1 cellular context compared by ENCODE assay signal in the genomic region with DNA sequence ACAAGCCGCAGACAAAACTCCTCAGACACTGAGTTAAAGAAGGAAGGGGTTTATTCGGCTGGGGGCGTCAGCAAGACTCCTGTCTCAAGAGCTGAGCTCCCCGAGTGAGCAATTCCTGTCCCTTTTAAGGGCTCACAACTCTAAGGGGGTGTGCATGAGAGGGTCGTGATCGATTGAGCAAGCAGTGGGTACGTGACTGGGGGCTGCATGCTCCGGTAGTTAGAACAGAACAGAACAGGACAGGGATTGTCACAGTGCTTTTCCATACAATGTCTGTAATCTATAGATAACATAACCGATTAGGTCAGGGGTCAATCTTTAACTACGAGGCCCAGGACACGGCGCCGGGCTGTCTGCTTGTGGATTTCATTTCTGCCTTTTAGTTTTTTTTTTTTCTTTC.
TF ChIP-seq lines count a peak whose summit lies in the region.
"Not testable (repeated sequence)": the region's sequence is repeated elsewhere in the genome, so short reads cannot be mapped to it uniquely, and the experiment has no call there.

No MANE protein-coding gene starts in this region.

TF ChIP-seq in HepG2, 621 proteins besides CTCF, POLR2A, EP300 and RAD21 (continues in another document):
- TF ChIP-seq, protein P1, sequence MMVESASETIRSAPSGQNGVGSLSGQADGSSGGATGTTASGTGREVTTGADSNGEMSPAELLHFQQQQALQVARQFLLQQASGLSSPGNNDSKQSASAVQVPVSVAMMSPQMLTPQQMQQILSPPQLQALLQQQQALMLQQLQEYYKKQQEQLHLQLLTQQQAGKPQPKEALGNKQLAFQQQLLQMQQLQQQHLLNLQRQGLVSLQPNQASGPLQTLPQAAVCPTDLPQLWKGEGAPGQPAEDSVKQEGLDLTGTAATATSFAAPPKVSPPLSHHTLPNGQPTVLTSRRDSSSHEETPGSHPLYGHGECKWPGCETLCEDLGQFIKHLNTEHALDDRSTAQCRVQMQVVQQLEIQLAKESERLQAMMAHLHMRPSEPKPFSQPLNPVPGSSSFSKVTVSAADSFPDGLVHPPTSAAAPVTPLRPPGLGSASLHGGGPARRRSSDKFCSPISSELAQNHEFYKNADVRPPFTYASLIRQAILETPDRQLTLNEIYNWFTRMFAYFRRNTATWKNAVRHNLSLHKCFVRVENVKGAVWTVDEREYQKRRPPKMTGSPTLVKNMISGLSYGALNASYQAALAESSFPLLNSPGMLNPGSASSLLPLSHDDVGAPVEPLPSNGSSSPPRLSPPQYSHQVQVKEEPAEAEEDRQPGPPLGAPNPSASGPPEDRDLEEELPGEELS (CRISPR knock-in tag; IDR thresholded peaks at IDR 0.05) = peak; percentile 72
- TF ChIP-seq, protein P2, sequence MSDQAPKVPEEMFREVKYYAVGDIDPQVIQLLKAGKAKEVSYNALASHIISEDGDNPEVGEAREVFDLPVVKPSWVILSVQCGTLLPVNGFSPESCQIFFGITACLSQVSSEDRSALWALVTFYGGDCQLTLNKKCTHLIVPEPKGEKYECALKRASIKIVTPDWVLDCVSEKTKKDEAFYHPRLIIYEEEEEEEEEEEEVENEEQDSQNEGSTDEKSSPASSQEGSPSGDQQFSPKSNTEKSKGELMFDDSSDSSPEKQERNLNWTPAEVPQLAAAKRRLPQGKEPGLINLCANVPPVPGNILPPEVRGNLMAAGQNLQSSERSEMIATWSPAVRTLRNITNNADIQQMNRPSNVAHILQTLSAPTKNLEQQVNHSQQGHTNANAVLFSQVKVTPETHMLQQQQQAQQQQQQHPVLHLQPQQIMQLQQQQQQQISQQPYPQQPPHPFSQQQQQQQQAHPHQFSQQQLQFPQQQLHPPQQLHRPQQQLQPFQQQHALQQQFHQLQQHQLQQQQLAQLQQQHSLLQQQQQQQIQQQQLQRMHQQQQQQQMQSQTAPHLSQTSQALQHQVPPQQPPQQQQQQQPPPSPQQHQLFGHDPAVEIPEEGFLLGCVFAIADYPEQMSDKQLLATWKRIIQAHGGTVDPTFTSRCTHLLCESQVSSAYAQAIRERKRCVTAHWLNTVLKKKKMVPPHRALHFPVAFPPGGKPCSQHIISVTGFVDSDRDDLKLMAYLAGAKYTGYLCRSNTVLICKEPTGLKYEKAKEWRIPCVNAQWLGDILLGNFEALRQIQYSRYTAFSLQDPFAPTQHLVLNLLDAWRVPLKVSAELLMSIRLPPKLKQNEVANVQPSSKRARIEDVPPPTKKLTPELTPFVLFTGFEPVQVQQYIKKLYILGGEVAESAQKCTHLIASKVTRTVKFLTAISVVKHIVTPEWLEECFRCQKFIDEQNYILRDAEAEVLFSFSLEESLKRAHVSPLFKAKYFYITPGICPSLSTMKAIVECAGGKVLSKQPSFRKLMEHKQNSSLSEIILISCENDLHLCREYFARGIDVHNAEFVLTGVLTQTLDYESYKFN (CRISPR knock-in tag; conservative IDR thresholded peaks at IDR 0.05) = peak; percentile 78
- TF ChIP-seq MYC (CRISPR knock-in tag; IDR thresholded peaks at IDR 0.05; ENCODE audit: borderline replicate concordance) (peak; percentile 27; the same call in 1 of the 2 replicates), ZNF746 (CRISPR knock-in tag; IDR thresholded peaks at IDR 0.05) (peak; percentile 66; the same call in 1 of the 2 replicates), ZBTB7B (CRISPR knock-in tag; IDR thresholded peaks at IDR 0.05) (peak; percentile 90), PPARG (CRISPR knock-in tag; conservative IDR thresholded peaks at IDR 0.05) (0 out of 2 replicates have a peak, but pooled peaks have one; percentile 34), MED1 (CRISPR knock-in tag; IDR thresholded peaks at IDR 0.05) (peak; percentile 84), ZBTB7A (CRISPR knock-in tag; IDR thresholded peaks at IDR 0.05) (peak; percentile 89), ZNF614 (CRISPR knock-in tag; IDR thresholded peaks at IDR 0.05; ENCODE audit: borderline replicate concordance) (0 out of 2 replicates have a peak, but pooled peaks have one; percentile 50), SAP130 (CRISPR knock-in tag; IDR thresholded peaks at IDR 0.05; ENCODE audit: low read depth) (0 out of 2 replicates have a peak, but pooled peaks have one; percentile 26), JUNB (CRISPR knock-in tag; IDR thresholded peaks at IDR 0.05; ENCODE audit: borderline replicate concordance) (peak; percentile 53; the same call in 1 of the 2 replicates), HDAC2 (CRISPR knock-in tag; IDR thresholded peaks at IDR 0.05) (peak; percentile 34; the same call in 1 of the 2 replicates), RXRB (CRISPR knock-in tag; IDR thresholded peaks at IDR 0.05; ENCODE audit: borderline replicate concordance) (peak; percentile 54; the same call in 1 of the 2 replicates), SALL1 (CRISPR knock-in tag; IDR thresholded peaks at IDR 0.05) (peak; percentile 69), ZFP90 (CRISPR knock-in tag; IDR thresholded peaks at IDR 0.05; ENCODE audit: borderline replicate concordance) (0 out of 2 replicates have a peak, but pooled peaks have one; percentile 66), ONECUT2 (CRISPR knock-in tag; IDR thresholded peaks at IDR 0.05) (peak; percentile 37; the same call in 1 of the 2 replicates), NR2F6 (IDR thresholded peaks at IDR 0.05) (peak; percentile 65; the same call in 1 of the 2 replicates), NR2F6 (CRISPR knock-in tag; IDR thresholded peaks at IDR 0.05) (peak; percentile 69; the same call in 1 of the 2 replicates), TBX2 (CRISPR knock-in tag; IDR thresholded peaks at IDR 0.05; ENCODE audit: borderline replicate concordance) (0 out of 2 replicates have a peak, but pooled peaks have one; percentile 29), SOX5 (CRISPR knock-in tag; IDR thresholded peaks at IDR 0.05; ENCODE audit: borderline replicate concordance) (peak; percentile 55; the same call in 1 of the 2 replicates), NONO (CRISPR knock-in tag; conservative IDR thresholded peaks at IDR 0.05) (peak; percentile 67)
- TF ChIP-seq, protein P3, sequence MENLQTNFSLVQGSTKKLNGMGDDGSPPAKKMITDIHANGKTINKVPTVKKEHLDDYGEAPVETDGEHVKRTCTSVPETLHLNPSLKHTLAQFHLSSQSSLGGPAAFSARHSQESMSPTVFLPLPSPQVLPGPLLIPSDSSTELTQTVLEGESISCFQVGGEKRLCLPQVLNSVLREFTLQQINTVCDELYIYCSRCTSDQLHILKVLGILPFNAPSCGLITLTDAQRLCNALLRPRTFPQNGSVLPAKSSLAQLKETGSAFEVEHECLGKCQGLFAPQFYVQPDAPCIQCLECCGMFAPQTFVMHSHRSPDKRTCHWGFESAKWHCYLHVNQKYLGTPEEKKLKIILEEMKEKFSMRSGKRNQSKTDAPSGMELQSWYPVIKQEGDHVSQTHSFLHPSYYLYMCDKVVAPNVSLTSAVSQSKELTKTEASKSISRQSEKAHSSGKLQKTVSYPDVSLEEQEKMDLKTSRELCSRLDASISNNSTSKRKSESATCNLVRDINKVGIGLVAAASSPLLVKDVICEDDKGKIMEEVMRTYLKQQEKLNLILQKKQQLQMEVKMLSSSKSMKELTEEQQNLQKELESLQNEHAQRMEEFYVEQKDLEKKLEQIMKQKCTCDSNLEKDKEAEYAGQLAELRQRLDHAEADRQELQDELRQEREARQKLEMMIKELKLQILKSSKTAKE (CRISPR knock-in tag; IDR thresholded peaks at IDR 0.05; ENCODE audit: borderline replicate concordance) = peak; percentile 54; the same call in 1 of the 2 replicates
- TF ChIP-seq, protein P4, sequence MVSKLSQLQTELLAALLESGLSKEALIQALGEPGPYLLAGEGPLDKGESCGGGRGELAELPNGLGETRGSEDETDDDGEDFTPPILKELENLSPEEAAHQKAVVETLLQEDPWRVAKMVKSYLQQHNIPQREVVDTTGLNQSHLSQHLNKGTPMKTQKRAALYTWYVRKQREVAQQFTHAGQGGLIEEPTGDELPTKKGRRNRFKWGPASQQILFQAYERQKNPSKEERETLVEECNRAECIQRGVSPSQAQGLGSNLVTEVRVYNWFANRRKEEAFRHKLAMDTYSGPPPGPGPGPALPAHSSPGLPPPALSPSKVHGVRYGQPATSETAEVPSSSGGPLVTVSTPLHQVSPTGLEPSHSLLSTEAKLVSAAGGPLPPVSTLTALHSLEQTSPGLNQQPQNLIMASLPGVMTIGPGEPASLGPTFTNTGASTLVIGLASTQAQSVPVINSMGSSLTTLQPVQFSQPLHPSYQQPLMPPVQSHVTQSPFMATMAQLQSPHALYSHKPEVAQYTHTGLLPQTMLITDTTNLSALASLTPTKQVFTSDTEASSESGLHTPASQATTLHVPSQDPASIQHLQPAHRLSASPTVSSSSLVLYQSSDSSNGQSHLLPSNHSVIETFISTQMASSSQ (IDR thresholded peaks at IDR 0.05; ENCODE audit: low read depth) = peak; percentile 52
- TF ChIP-seq, protein P4 (CRISPR knock-in tag; IDR thresholded peaks at IDR 0.05; ENCODE audit: borderline replicate concordance) = peak; percentile 44; the same call in 1 of the 2 replicates
- TF ChIP-seq, protein P5, sequence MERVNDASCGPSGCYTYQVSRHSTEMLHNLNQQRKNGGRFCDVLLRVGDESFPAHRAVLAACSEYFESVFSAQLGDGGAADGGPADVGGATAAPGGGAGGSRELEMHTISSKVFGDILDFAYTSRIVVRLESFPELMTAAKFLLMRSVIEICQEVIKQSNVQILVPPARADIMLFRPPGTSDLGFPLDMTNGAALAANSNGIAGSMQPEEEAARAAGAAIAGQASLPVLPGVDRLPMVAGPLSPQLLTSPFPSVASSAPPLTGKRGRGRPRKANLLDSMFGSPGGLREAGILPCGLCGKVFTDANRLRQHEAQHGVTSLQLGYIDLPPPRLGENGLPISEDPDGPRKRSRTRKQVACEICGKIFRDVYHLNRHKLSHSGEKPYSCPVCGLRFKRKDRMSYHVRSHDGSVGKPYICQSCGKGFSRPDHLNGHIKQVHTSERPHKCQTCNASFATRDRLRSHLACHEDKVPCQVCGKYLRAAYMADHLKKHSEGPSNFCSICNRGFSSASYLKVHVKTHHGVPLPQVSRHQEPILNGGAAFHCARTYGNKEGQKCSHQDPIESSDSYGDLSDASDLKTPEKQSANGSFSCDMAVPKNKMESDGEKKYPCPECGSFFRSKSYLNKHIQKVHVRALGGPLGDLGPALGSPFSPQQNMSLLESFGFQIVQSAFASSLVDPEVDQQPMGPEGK (CRISPR knock-in tag; IDR thresholded peaks at IDR 0.05) = peak; percentile 47
- TF ChIP-seq, protein P6, sequence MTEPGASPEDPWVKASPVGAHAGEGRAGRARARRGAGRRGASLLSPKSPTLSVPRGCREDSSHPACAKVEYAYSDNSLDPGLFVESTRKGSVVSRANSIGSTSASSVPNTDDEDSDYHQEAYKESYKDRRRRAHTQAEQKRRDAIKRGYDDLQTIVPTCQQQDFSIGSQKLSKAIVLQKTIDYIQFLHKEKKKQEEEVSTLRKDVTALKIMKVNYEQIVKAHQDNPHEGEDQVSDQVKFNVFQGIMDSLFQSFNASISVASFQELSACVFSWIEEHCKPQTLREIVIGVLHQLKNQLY (CRISPR knock-in tag; IDR thresholded peaks at IDR 0.05) = peak; percentile 86; the same call in 1 of the 2 replicates
- TF ChIP-seq, protein P7, sequence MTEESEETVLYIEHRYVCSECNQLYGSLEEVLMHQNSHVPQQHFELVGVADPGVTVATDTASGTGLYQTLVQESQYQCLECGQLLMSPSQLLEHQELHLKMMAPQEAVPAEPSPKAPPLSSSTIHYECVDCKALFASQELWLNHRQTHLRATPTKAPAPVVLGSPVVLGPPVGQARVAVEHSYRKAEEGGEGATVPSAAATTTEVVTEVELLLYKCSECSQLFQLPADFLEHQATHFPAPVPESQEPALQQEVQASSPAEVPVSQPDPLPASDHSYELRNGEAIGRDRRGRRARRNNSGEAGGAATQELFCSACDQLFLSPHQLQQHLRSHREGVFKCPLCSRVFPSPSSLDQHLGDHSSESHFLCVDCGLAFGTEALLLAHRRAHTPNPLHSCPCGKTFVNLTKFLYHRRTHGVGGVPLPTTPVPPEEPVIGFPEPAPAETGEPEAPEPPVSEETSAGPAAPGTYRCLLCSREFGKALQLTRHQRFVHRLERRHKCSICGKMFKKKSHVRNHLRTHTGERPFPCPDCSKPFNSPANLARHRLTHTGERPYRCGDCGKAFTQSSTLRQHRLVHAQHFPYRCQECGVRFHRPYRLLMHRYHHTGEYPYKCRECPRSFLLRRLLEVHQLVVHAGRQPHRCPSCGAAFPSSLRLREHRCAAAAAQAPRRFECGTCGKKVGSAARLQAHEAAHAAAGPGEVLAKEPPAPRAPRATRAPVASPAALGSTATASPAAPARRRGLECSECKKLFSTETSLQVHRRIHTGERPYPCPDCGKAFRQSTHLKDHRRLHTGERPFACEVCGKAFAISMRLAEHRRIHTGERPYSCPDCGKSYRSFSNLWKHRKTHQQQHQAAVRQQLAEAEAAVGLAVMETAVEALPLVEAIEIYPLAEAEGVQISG (CRISPR knock-in tag; IDR thresholded peaks at IDR 0.05) = 0 out of 2 replicates have a peak, but pooled peaks have one; percentile 17
- TF ChIP-seq, protein P8, sequence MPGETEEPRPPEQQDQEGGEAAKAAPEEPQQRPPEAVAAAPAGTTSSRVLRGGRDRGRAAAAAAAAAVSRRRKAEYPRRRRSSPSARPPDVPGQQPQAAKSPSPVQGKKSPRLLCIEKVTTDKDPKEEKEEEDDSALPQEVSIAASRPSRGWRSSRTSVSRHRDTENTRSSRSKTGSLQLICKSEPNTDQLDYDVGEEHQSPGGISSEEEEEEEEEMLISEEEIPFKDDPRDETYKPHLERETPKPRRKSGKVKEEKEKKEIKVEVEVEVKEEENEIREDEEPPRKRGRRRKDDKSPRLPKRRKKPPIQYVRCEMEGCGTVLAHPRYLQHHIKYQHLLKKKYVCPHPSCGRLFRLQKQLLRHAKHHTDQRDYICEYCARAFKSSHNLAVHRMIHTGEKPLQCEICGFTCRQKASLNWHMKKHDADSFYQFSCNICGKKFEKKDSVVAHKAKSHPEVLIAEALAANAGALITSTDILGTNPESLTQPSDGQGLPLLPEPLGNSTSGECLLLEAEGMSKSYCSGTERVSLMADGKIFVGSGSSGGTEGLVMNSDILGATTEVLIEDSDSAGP (CRISPR knock-in tag; IDR thresholded peaks at IDR 0.05; ENCODE audit: borderline replicate concordance) = 0 out of 2 replicates have a peak, but pooled peaks have one; percentile 3
- TF ChIP-seq, protein P9, sequence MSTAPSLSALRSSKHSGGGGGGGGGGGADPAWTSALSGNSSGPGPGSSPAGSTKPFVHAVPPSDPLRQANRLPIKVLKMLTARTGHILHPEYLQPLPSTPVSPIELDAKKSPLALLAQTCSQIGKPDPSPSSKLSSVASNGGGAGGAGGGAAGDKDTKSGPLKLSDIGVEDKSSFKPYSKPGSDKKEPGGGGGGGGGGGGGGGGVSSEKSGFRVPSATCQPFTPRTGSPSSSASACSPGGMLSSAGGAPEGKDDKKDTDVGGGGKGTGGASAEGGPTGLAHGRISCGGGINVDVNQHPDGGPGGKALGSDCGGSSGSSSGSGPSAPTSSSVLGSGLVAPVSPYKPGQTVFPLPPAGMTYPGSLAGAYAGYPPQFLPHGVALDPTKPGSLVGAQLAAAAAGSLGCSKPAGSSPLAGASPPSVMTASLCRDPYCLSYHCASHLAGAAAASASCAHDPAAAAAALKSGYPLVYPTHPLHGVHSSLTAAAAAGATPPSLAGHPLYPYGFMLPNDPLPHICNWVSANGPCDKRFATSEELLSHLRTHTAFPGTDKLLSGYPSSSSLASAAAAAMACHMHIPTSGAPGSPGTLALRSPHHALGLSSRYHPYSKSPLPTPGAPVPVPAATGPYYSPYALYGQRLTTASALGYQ (CRISPR knock-in tag; IDR thresholded peaks at IDR 0.05) = 0 out of 2 replicates have a peak, but pooled peaks have one; percentile 26
- not testable (repeated sequence) for TF ChIP-seq NONO (IDR thresholded peaks at IDR 0.05)
